ENCODE assay signal across 12 cellular contexts in genomic region chr5:150627731-150628545, GRCh38. TPM values are rescaled to one million over a fixed set of nuclear protein-coding genes. Genes with fewer than 3 reads are reported as not detected.
DNase-seq lines count a peak whose midpoint lies in the region; ATAC-seq and TF ChIP-seq lines count a peak whose summit lies in the region.
"Had no signal": no experiment of that assay in that cellular context is flagged by ENCODE, and none has a peak within 500 bp of the region (broad histone marks: within the 10 kb centered on the region; RNA-seq: fewer than 3 reads in every experiment).

No MANE protein-coding gene starts in this region.

- peak overlapping the region in 3 of 11 experiments; percentile 3 to 35 (median 24); a peak in 3 of 22 replicates for H3K27ac ChIP-seq in BLaER1 treated with 17β-estradiol and CSF1 and Interleukin-3, amounts not matched to agents 10 nM and 100 nM
- peak overlapping the region in 3 of 4 donors; percentile 40 to 93 (median 70) for H3K27ac ChIP-seq in Peyer's patch
- H3K27ac ChIP-seq in parathyroid adenoma = no peak overlapping the region

- H3K4me2 ChIP-seq in BLaER1 treated with 17β-estradiol and CSF1 and Interleukin-3, amounts not matched to agents 10 nM and 100 nM = peak overlapping the region; percentile 62 to 100 (median 100)
- peak overlapping the region; percentile 18 for H3K4me2 ChIP-seq in parathyroid adenoma (ENCODE audit: low read length)

- in situ Hi-C loops in GM13976 (cut with MboI; ENCODE audit: low sequenced_read_pairs, unreplicated experiment) = no loop called here

- DNase-seq in Peyer's patch (no peak), fibroblast of mammary gland (ENCODE audit: low read depth) (peak; percentile 45), NCI-H1092 treated with DMSO at 0.1 percent for 48 hours (lab: John Stamatoyannopoulos, UW) (no peak), GM13976 (ENCODE audit: low spot score) (no peak)
- DNase-seq: CD8-positive, alpha-beta T cell; NCI-H524 treated with DMSO at 0.1 percent for 48 hours; T-cell had no signal

- H3K4me3 ChIP-seq in BLaER1 treated with 17β-estradiol and CSF1 and Interleukin-3, amounts not matched to agents 10 nM and 100 nM = 0 out of 20 replicates have a peak overlapping the region, but pooled peaks of 1 of the 10 experiments have one; percentile 84
- H3K4me3 ChIP-seq in Peyer's patch (no peak overlapping the region), fibroblast of mammary gland (ENCODE audit: control insufficient read depth, low read depth, low read length) (no peak overlapping the region), parathyroid adenoma (ENCODE audit: low read depth, low read length) (no peak overlapping the region)

- TF ChIP-seq CTCF in Peyer's patch (IDR thresholded peaks at IDR 0.05) (no peak), fibroblast of mammary gland (conservative IDR thresholded peaks at IDR 0.05; ENCODE audit: control insufficient read depth, insufficient read depth, low read depth, low read length) (no peak), parathyroid adenoma (IDR thresholded peaks at IDR 0.05) (no peak), GM13976 (IDR thresholded peaks at IDR 0.05; ENCODE audit: borderline replicate concordance, control extremely low read depth, extremely low read depth, insufficient read depth, missing control alignments) (no peak)

- peaks cover 0 to 16% (median 0%) of the 10 kb centered on the region in 11 experiments; a peak in 2 of 22 replicates for H3K36me3 ChIP-seq in BLaER1 treated with 17β-estradiol and CSF1 and Interleukin-3, amounts not matched to agents 10 nM and 100 nM
- H3K36me3 ChIP-seq in Peyer's patch (peaks cover 0 to 9% (median 0%) of the 10 kb centered on the region in 3 donors), parathyroid adenoma (ENCODE audit: control insufficient read depth, insufficient read depth, low read length) (no peaks in the 10 kb centered on the region)

- H3K27me3 ChIP-seq in BLaER1 treated with 17β-estradiol and CSF1 and Interleukin-3, amounts not matched to agents 10 nM and 100 nM = peaks cover 0 to 9% (median 0%) of the 10 kb centered on the region in 11 experiments; a peak in 5 of 22 replicates
- H3K27me3 ChIP-seq in Peyer's patch (no peaks in the 10 kb centered on the region), parathyroid adenoma (ENCODE audit: control insufficient read depth, insufficient read depth, low read length) (no peaks in the 10 kb centered on the region)

- ATAC-seq in GM21367 (IDR thresholded peaks at IDR 0.05; ENCODE audit: unreplicated experiment) = no peak
- ATAC-seq in HG02970 (IDR thresholded peaks at IDR 0.05; ENCODE audit: low FRiP score, unreplicated experiment) = no peak
- ATAC-seq: CD8-positive, alpha-beta T cell; T-cell had no signal

- peak overlapping the region in 2 of 11 experiments; percentile 10 to 29; a peak in 2 of 22 replicates for H3K9ac ChIP-seq in BLaER1 treated with 17β-estradiol and CSF1 and Interleukin-3, amounts not matched to agents 10 nM and 100 nM
- H3K9ac ChIP-seq in parathyroid adenoma = no peak overlapping the region

- peaks cover 52 to 95% (median 83%) of the 10 kb centered on the region in 10 experiments for H3K4me1 ChIP-seq in BLaER1 treated with 17β-estradiol and CSF1 and Interleukin-3, amounts not matched to agents 10 nM and 100 nM
- H3K4me1 ChIP-seq in Peyer's patch = peaks cover 0 to 41% (median 10%) of the 10 kb centered on the region in 4 donors
- peaks cover 23% of the 10 kb centered on the region for H3K4me1 ChIP-seq in parathyroid adenoma

- TF ChIP-seq POLR2A in Peyer's patch (IDR thresholded peaks at IDR 0.05) = no peak

- no peaks in the 10 kb centered on the region for H3K9me3 ChIP-seq in BLaER1 treated with 17β-estradiol and CSF1 and Interleukin-3, amounts not matched to agents 10 nM and 100 nM (replicated peaks in 1 of 11)
- no peaks in the 10 kb centered on the region for H3K9me3 ChIP-seq in Peyer's patch
- no peaks in the 10 kb centered on the region for H3K9me3 ChIP-seq in parathyroid adenoma (ENCODE audit: control insufficient read depth, low read length)

- H4K20me1 ChIP-seq in BLaER1 treated with 17β-estradiol and CSF1 and Interleukin-3, amounts not matched to agents 10 nM and 100 nM = peaks cover 0 to 3% (median 0%) of the 10 kb centered on the region in 11 experiments; a peak in 4 of 22 replicates

- H3K79me2 ChIP-seq in parathyroid adenoma = peaks cover 18% of the 10 kb centered on the region

- no peak overlapping the region for H2AFZ ChIP-seq in parathyroid adenoma

RNA-seq across cellular contexts. Expression of gene SYNPO, which starts 12.5 kb away (rescaled TPM):
- total RNA-seq in Peyer's patch = 10 to 100 TPM; 28.1 to 93.3 (median 75.8) TPM

RNA-seq across cellular contexts. Expression of gene MYOZ3, which starts 33.1 kb away (rescaled TPM):
- total RNA-seq in Peyer's patch = under 1 TPM in 1 of 4 donors, not detected in 3; 0.54 TPM
- total RNA-seq: bronchial epithelial cell; CD8-positive, alpha-beta T cell; T-cell had no signal
